9 cellular contexts compared by ENCODE assay signal in the genomic region with DNA sequence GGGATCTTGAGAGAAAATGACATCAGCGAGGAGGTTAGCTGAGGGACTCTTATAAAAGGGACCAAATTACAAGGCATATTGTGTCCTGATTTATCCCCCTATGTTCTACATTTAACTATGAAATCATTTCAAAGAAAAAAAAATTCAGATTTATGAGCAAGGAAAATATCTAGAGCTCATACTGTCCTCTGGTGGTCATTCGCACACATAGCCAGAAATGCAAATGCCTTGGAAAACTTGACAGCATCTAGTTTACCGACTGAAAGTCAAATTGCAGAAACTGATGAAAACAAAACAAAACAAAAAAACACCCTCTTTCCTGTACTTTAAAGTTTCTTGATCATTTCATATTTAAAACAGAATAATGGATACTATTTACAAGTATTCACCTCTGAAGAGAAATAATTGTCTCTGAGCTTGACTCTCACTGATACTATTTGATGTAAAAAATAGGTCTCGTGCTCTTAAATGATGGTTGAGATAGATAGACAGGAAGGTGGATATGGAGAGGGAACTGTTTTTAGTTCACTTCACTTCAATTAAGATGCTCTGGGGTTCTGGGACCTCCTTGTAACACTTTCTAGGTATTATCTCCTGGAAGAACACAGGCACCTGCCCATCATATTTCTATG.
DNase-seq lines count a peak whose midpoint lies in the region; ATAC-seq and TF ChIP-seq lines count a peak whose summit lies in the region.
"Had no signal": no experiment of that assay in that cellular context is flagged by ENCODE, and none has a peak within 500 bp of the region (broad histone marks: within the 10 kb centered on the region; RNA-seq: fewer than 3 reads in every experiment).

No MANE protein-coding gene starts in this region.

- no peak overlapping the region for H3K4me3 Mint-ChIP-seq in chondrocyte (ENCODE audit: unreplicated experiment)
- H3K4me3 Mint-ChIP-seq: T-helper 1 cell treated with Interleukin-12 subunit alpha and Interleukin-12 subunit beta and Interleukin-4 antibody, amounts not matched to agents 30 μg/mL and 1 μg/mL, for 36 hours had no signal

- ATAC-seq in HG02973 (IDR thresholded peaks at IDR 0.05; ENCODE audit: unreplicated experiment) = no peak
- ATAC-seq in GM21737 (IDR thresholded peaks at IDR 0.05; ENCODE audit: unreplicated experiment) = no peak
- ATAC-seq in HG03565 (IDR thresholded peaks at IDR 0.05; ENCODE audit: unreplicated experiment) = no peak

- peaks cover 2% of the 10 kb centered on the region for H3K27me3 Mint-ChIP-seq in chondrocyte (ENCODE audit: low read depth)

- H3K9ac ChIP-seq in parathyroid adenoma = no peak overlapping the region

- peaks cover 3% of the 10 kb centered on the region for H3K9me3 Mint-ChIP-seq in chondrocyte (ENCODE audit: low read depth)

- H3K27ac Mint-ChIP-seq in chondrocyte (ENCODE audit: unreplicated experiment) = no peak overlapping the region
- H3K27ac Mint-ChIP-seq: T-helper 1 cell treated with Interleukin-12 subunit alpha and Interleukin-12 subunit beta and Interleukin-4 antibody, amounts not matched to agents 30 μg/mL and 1 μg/mL, for 36 hours had no signal

- TF ChIP-seq CTCF in GM10266 (IDR thresholded peaks at IDR 0.05; ENCODE audit: control insufficient read depth, insufficient read depth, low read depth, missing control alignments) (peak; percentile 24), chondrocyte (IDR thresholded peaks at IDR 0.05) (peak; percentile 91), parathyroid adenoma (IDR thresholded peaks at IDR 0.05) (peak; percentile 61)

- H2AFZ ChIP-seq in parathyroid adenoma = no peak overlapping the region

- H3K4me1 ChIP-seq in parathyroid adenoma = no peaks in the 10 kb centered on the region

- H3K4me3 ChIP-seq in parathyroid adenoma (ENCODE audit: low read depth, low read length) = no peak overlapping the region

- H3K79me2 ChIP-seq in parathyroid adenoma = no peaks in the 10 kb centered on the region

- no peaks in the 10 kb centered on the region for H3K36me3 ChIP-seq in parathyroid adenoma (ENCODE audit: control insufficient read depth, insufficient read depth, low read length)

- H3K4me2 ChIP-seq in parathyroid adenoma (ENCODE audit: low read length) = no peak overlapping the region

- DNase-seq in GM10266 (ENCODE audit: extremely low spot score) = no peak
- peak; percentile 45 for DNase-seq in NCI-H2029 (lab: John Stamatoyannopoulos, UW)
- DNase-seq in chondrocyte (ENCODE audit: low spot score) = no peak
- no peak for DNase-seq in mesenteric fat pad (ENCODE audit: low spot score)

- no peaks in the 10 kb centered on the region for H3K27me3 ChIP-seq in parathyroid adenoma (ENCODE audit: control insufficient read depth, insufficient read depth, low read length)

- no peaks in the 10 kb centered on the region for H3K9me3 ChIP-seq in parathyroid adenoma (ENCODE audit: control insufficient read depth, low read length)

- H3K27ac ChIP-seq in parathyroid adenoma = no peak overlapping the region

- no peaks in the 10 kb centered on the region for H3K36me3 Mint-ChIP-seq in chondrocyte (ENCODE audit: low read depth)

- H3K4me1 Mint-ChIP-seq in chondrocyte (ENCODE audit: low read depth) = peaks cover 4% of the 10 kb centered on the region

Comparison
In these comparisons a context has a peak if more than half of its experiments do, and no peak if none do; other contexts are left out.
1. CTCF ChIP-seq: peak in every context shown above with its lines; median percentile 91 in chondrocyte; 61 in parathyroid adenoma; 24 in GM10266.